ENCODE assay signal across 21 cellular contexts in the genomic region with DNA sequence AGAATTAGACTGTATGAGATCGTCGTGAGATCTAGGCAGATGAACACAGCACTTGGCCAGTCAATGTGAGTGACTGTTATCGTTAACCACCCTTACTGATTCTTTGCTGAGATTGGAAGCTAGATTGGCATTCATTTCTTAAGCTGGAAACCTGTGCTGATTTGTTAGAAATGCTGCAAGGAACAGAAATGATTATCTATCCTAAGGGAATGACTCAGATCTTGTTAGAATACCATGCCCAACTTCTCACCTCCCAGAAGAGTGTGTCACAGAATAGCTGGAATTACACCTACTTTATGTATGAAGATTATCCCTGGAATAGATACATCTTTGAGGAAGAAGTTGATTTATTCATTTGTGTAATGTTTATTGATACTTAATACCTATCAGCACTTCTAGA.
"Had no signal": no experiment of that assay in that cellular context is flagged by ENCODE, and none has a peak within 500 bp of the region (broad histone marks: within the 10 kb centered on the region; RNA-seq: fewer than 3 reads in every experiment).

No MANE protein-coding gene starts in this region.

- H3K4me1 ChIP-seq: breast epithelium, thyroid gland had no signal

- H3K9me3 Mint-ChIP-seq: activated naive CD4-positive, alpha-beta T cell treated with anti-CD3 and anti-CD28 coated beads, Interleukin-2, amount 10 ng/mL, durations not matched to agents 7 days and 5 days; activated naive CD8-positive, alpha-beta T cell treated with anti-CD3 and anti-CD28 coated beads, Interleukin-2, amount 50 U/mL, for 24 hours had no signal

- H3K36me3 ChIP-seq: breast epithelium, thyroid gland had no signal

- H3K27ac Mint-ChIP-seq: activated naive CD4-positive, alpha-beta T cell treated with anti-CD3 and anti-CD28 coated beads, Interleukin-2, amount 10 ng/mL, durations not matched to agents 7 days and 5 days; activated naive CD8-positive, alpha-beta T cell treated with anti-CD3 and anti-CD28 coated beads, Interleukin-2, amount 50 U/mL, for 24 hours had no signal

- H3K36me3 Mint-ChIP-seq: activated naive CD4-positive, alpha-beta T cell treated with anti-CD3 and anti-CD28 coated beads, Interleukin-2, amount 10 ng/mL, durations not matched to agents 7 days and 5 days had no signal

- DNase-seq: activated CD4-positive, CD25-positive, alpha-beta regulatory T cell treated with anti-CD3 and anti-CD28 coated beads, Interleukin-2, amount 50 U/mL, for 72 hours; activated CD8-positive, alpha-beta memory T cell treated with anti-CD3 and anti-CD28 coated beads for 24 hours; activated CD8-positive, alpha-beta memory T cell treated with anti-CD3 and anti-CD28 coated beads, Interleukin-2, amount 50 U/mL, for 48 hours; activated effector memory CD4-positive, alpha-beta T cell treated with Interleukin-2 at 50 U/mL for 16 hours; activated naive CD4-positive, alpha-beta T cell treated with anti-CD3 and anti-CD28 coated beads, Interleukin-2, amount 10 ng/mL, durations not matched to agents 7 days and 5 days; activated naive CD8-positive, alpha-beta T cell treated with anti-CD3 and anti-CD28 coated beads, Interleukin-2, amount 50 U/mL, for 24 hours; activated T-cell treated with anti-CD3 and anti-CD28 coated beads, Interleukin-2, amount 50 U/mL, for 48 hours; aorta; effector CD4-positive, alpha-beta T cell; hippocampal formation; kidney glomerular epithelial cell; mesenchymal stem cell; mucosa of descending colon; naive B cell; retina; stimulated activated CD4-positive, alpha-beta T cell treated with anti-CD3 and anti-CD28 coated beads, Interleukin-2, amount 100 ng/mL, for 24 hours; stimulated activated naive CD4-positive, alpha-beta T cell treated with Interleukin-2 at 50 U/mL for 16 hours; T1000; thyroid gland had no signal

- H3K27ac ChIP-seq: breast epithelium, thyroid gland had no signal

- ATAC-seq: activated naive CD8-positive, alpha-beta T cell treated with anti-CD3 and anti-CD28 coated beads, Interleukin-2, amount 50 U/mL, for 24 hours; esophagus mucosa; mucosa of descending colon had no signal

- H3K4me3 ChIP-seq: breast epithelium, mucosa of descending colon, thyroid gland had no signal

- H3K27me3 Mint-ChIP-seq: activated naive CD4-positive, alpha-beta T cell treated with anti-CD3 and anti-CD28 coated beads, Interleukin-2, amount 10 ng/mL, durations not matched to agents 7 days and 5 days; activated naive CD8-positive, alpha-beta T cell treated with anti-CD3 and anti-CD28 coated beads, Interleukin-2, amount 50 U/mL, for 24 hours; naive B cell had no signal

- H3K9me3 ChIP-seq: breast epithelium, mucosa of descending colon, thyroid gland had no signal

- H3K27me3 ChIP-seq: breast epithelium, thyroid gland had no signal

- H3K4me3 Mint-ChIP-seq: activated naive CD4-positive, alpha-beta T cell treated with anti-CD3 and anti-CD28 coated beads, Interleukin-2, amount 10 ng/mL, durations not matched to agents 7 days and 5 days; activated naive CD8-positive, alpha-beta T cell treated with anti-CD3 and anti-CD28 coated beads, Interleukin-2, amount 50 U/mL, for 24 hours had no signal

- H3K4me1 Mint-ChIP-seq: activated naive CD4-positive, alpha-beta T cell treated with anti-CD3 and anti-CD28 coated beads, Interleukin-2, amount 10 ng/mL, durations not matched to agents 7 days and 5 days; activated naive CD8-positive, alpha-beta T cell treated with anti-CD3 and anti-CD28 coated beads, Interleukin-2, amount 50 U/mL, for 24 hours had no signal
